ENCODE assay signal across 15 cellular contexts in genomic region chr9:133161542-133161950, GRCh38. TPM values are rescaled to one million over a fixed set of nuclear protein-coding genes. Genes with fewer than 3 reads are reported as not detected.
A peak's percentile ranks its signal among the peaks of the same experiment; 100 is the strongest.
DNase-seq lines count a peak whose midpoint lies in the region; ATAC-seq and TF ChIP-seq lines count a peak whose summit lies in the region.
"Had no signal": no experiment of that assay in that cellular context is flagged by ENCODE, and none has a peak within 500 bp of the region (broad histone marks: within the 10 kb centered on the region; RNA-seq: fewer than 3 reads in every experiment).

No MANE protein-coding gene starts in this region.

- H3K4me1 Mint-ChIP-seq in CD8-positive, alpha-beta memory T cell, result peaks cover 2 to 10% (median 10%) of the 10 kb centered on the region in 3 donors
- H3K4me1 Mint-ChIP-seq in activated naive CD8-positive, alpha-beta T cell treated with anti-CD3 and anti-CD28 coated beads for 36 hours, result no peaks in the 10 kb centered on the region
- peaks cover 0 to 4% of the 10 kb centered on the region in 2 donors for H3K4me1 Mint-ChIP-seq in natural killer cell

- no peak for ATAC-seq in natural killer cell

- DNase-seq in CD8-positive, alpha-beta memory T cell, result peak in 1 of 5 donors; percentile 22
- DNase-seq in activated naive CD8-positive, alpha-beta T cell treated with anti-CD3 and anti-CD28 coated beads for 36 hours, result no peak
- DNase-seq in natural killer cell (no peak), A172 (ENCODE audit: low spot score) (no peak), SIG-M5 treated with dmso at 0.1 percent for 504 hours (lab: John Stamatoyannopoulos, UW; ENCODE audit: unreplicated experiment) (no peak), SIG-M5 (lab: John Stamatoyannopoulos, UW) (no peak)
- DNase-seq: activated CD8-positive, alpha-beta memory T cell treated with anti-CD3 and anti-CD28 coated beads for 24 hours had no signal

- peak overlapping the region in 4 of 7 donors; percentile 2 to 80 (median 51) for H3K4me3 Mint-ChIP-seq in CD8-positive, alpha-beta memory T cell
- peak overlapping the region; percentile 22 for H3K4me3 Mint-ChIP-seq in activated naive CD8-positive, alpha-beta T cell treated with anti-CD3 and anti-CD28 coated beads for 36 hours
- peak overlapping the region; percentile 28 for H3K4me3 Mint-ChIP-seq in natural killer cell

- peaks cover 0 to 2% (median 0%) of the 10 kb centered on the region in 5 donors for H3K9me3 Mint-ChIP-seq in CD8-positive, alpha-beta memory T cell
- no peaks in the 10 kb centered on the region for H3K9me3 Mint-ChIP-seq in activated naive CD8-positive, alpha-beta T cell treated with anti-CD3 and anti-CD28 coated beads for 36 hours
- H3K9me3 Mint-ChIP-seq in natural killer cell, result no peaks in the 10 kb centered on the region
- H3K9me3 Mint-ChIP-seq: immature natural killer cell had no signal

- intact Hi-C loops in natural killer cell (cut with micrococcal nuclease), result no loop called here

- peaks cover 50% of the 10 kb centered on the region for H3K4me1 ChIP-seq in BLaER1
- H3K4me1 ChIP-seq in CD8-positive, alpha-beta memory T cell (ENCODE audit: insufficient read depth, low read length), result no peaks in the 10 kb centered on the region
- H3K4me1 ChIP-seq: BE2C had no signal

- no peaks in the 10 kb centered on the region for H3K27me3 ChIP-seq in BLaER1
- H3K27me3 ChIP-seq in CD8-positive, alpha-beta memory T cell (ENCODE audit: insufficient read depth, low read length, poor library complexity, severe bottlenecking), result no peaks in the 10 kb centered on the region
- H3K27me3 ChIP-seq: BE2C, right lobe of liver had no signal

- peaks cover 41% of the 10 kb centered on the region for H3K36me3 ChIP-seq in BLaER1
- no peaks in the 10 kb centered on the region for H3K36me3 ChIP-seq in CD8-positive, alpha-beta memory T cell (ENCODE audit: insufficient read depth, low read length)
- H3K36me3 ChIP-seq: BE2C, right lobe of liver, thoracic aorta had no signal

- no peak for TF ChIP-seq CTCF in natural killer cell (IDR thresholded peaks at IDR 0.05)

- POLR2A ChIA-PET in CD8-positive, alpha-beta memory T cell (lab: Charles Lee), result no interaction called here

- H3K4me2 ChIP-seq in BLaER1, result peak overlapping the region; percentile 98
- H3K4me2 ChIP-seq: SK-N-SH had no signal

- H3K9me3 ChIP-seq in BLaER1, result no peaks in the 10 kb centered on the region
- H3K9me3 ChIP-seq in CD8-positive, alpha-beta memory T cell (ENCODE audit: low read length), result no peaks in the 10 kb centered on the region
- H3K9me3 ChIP-seq: BE2C, right lobe of liver, SK-N-SH, thoracic aorta had no signal

- H3K9ac ChIP-seq in BLaER1, result no peak overlapping the region; the same call in 1 of the 2 replicates
- H3K9ac ChIP-seq: SK-N-SH had no signal

- peaks cover 63% of the 10 kb centered on the region for H4K20me1 ChIP-seq in BLaER1

- H3K27ac Mint-ChIP-seq in CD8-positive, alpha-beta memory T cell, result peak overlapping the region in 1 of 8 donors; percentile 72
- no peak overlapping the region for H3K27ac Mint-ChIP-seq in activated naive CD8-positive, alpha-beta T cell treated with anti-CD3 and anti-CD28 coated beads for 36 hours
- H3K27ac Mint-ChIP-seq in natural killer cell, result no peak overlapping the region
- H3K27ac Mint-ChIP-seq: immature natural killer cell had no signal

- H3K27me3 Mint-ChIP-seq in CD8-positive, alpha-beta memory T cell, result no peaks in the 10 kb centered on the region
- H3K27me3 Mint-ChIP-seq in activated naive CD8-positive, alpha-beta T cell treated with anti-CD3 and anti-CD28 coated beads for 36 hours, result peaks cover 2% of the 10 kb centered on the region
- peaks cover 7 to 22% of the 10 kb centered on the region in 2 donors for H3K27me3 Mint-ChIP-seq in natural killer cell (ENCODE audit: low read depth in 2 of 2)

- CTCF ChIA-PET in CD8-positive, alpha-beta memory T cell (lab: Charles Lee), result interaction anchor here (1.3 kb wide), 1 partner anchor 17 kb away, joined by 3 read pairs; no protein-coding TSS in a partner anchor

- no peaks in the 10 kb centered on the region for H3K36me3 Mint-ChIP-seq in CD8-positive, alpha-beta memory T cell
- H3K36me3 Mint-ChIP-seq in activated naive CD8-positive, alpha-beta T cell treated with anti-CD3 and anti-CD28 coated beads for 36 hours, result no peaks in the 10 kb centered on the region
- H3K36me3 Mint-ChIP-seq in natural killer cell, result no peaks in the 10 kb centered on the region
- H3K36me3 Mint-ChIP-seq: immature natural killer cell had no signal

- H3K4me3 ChIP-seq in BLaER1, result peak overlapping the region; percentile 25; the same call in 1 of the 2 replicates
- no peak overlapping the region for H3K4me3 ChIP-seq in CD8-positive, alpha-beta memory T cell (ENCODE audit: low read length)
- H3K4me3 ChIP-seq: right lobe of liver, thoracic aorta had no signal

- no peak overlapping the region for H3K27ac ChIP-seq in BLaER1
- no peak overlapping the region for H3K27ac ChIP-seq in CD8-positive, alpha-beta memory T cell (ENCODE audit: low read depth, low read length)
- H3K27ac ChIP-seq: right lobe of liver, thoracic aorta had no signal

RNA-seq across cellular contexts. Expression of gene GBGT1, which starts 2.2 kb away (rescaled TPM):
- 1 to 10 TPM; 1.8 to 2.6 TPM for total RNA-seq in CD8-positive, alpha-beta memory T cell
- not detected for polyA plus RNA-seq in CD8-positive, alpha-beta memory T cell
- 1 to 10 TPM; 1.6 to 2.9 TPM for total RNA-seq in activated naive CD8-positive, alpha-beta T cell treated with anti-CD3 and anti-CD28 coated beads for 36 hours
- 1 to 10 TPM; 1.4 to 2.2 (median 1.7) TPM for total RNA-seq in natural killer cell
- total RNA-seq in A172 (2014; rRNA removed; shearing (Covaris generic)), result 0.96 and 3.1 TPM in 2 replicates
- polyA plus RNA-seq: immature natural killer cell had no signal

RNA-seq across cellular contexts. Expression of gene RALGDS, which starts 40.5 kb away (rescaled TPM):
- total RNA-seq in CD8-positive, alpha-beta memory T cell, result 10 to 100 TPM; 59.1 to 67.8 TPM
- 78.0 TPM for polyA plus RNA-seq in CD8-positive, alpha-beta memory T cell
- 10 to 100 TPM; 50.3 to 51.9 TPM for total RNA-seq in activated naive CD8-positive, alpha-beta T cell treated with anti-CD3 and anti-CD28 coated beads for 36 hours
- total RNA-seq in natural killer cell, result 100 to 1,000 TPM; 206 to 250 (median 208) TPM
- total RNA-seq in A172 (2014; rRNA removed; shearing (Covaris generic)), result 26.2 and 38.2 TPM in 2 replicates

RNA-seq across cellular contexts. Expression of gene OBP2B, which starts 47.5 kb away (rescaled TPM):
- total RNA-seq in CD8-positive, alpha-beta memory T cell, result not detected
- polyA plus RNA-seq in CD8-positive, alpha-beta memory T cell, result not detected
- total RNA-seq in activated naive CD8-positive, alpha-beta T cell treated with anti-CD3 and anti-CD28 coated beads for 36 hours, result not detected
- total RNA-seq in natural killer cell, result not detected
- total RNA-seq in A172 (2014; rRNA removed; shearing (Covaris generic)), result not detected in 2 replicates
- total RNA-seq: dermis microvascular lymphatic vessel endothelial cell, right lobe of liver, thoracic aorta had no signal
- polyA plus RNA-seq: esophagus, immature natural killer cell, SK-N-SH had no signal
